Comparison of ENCODE assay signal across 1 cellular context in genomic region chr1:185367218-185367617, GRCh38.
TF ChIP-seq lines count a peak whose summit lies in the region.

No MANE protein-coding gene starts in this region.

TF ChIP-seq in K562, 482 proteins besides CTCF, POLR2A, EP300 and RAD21 (continued from another document):
- TF ChIP-seq MAFG (tag; conservative IDR thresholded peaks at IDR 0.05) (no peak), HMG20B (CRISPR knock-in tag; IDR thresholded peaks at IDR 0.05) (no peak), E2F5 (CRISPR knock-in tag; IDR thresholded peaks at IDR 0.05) (no peak), ZNF76 (CRISPR knock-in tag; IDR thresholded peaks at IDR 0.05; ENCODE audit: borderline replicate concordance) (no peak), SP2 (IDR thresholded peaks at IDR 0.05; ENCODE audit: extremely low read depth, low read depth, low read length, poor library complexity, severe bottlenecking) (no peak), ZFP30 (CRISPR knock-in tag; IDR thresholded peaks at IDR 0.05; ENCODE audit: borderline replicate concordance) (no peak)
- TF ChIP-seq, protein P1, sequence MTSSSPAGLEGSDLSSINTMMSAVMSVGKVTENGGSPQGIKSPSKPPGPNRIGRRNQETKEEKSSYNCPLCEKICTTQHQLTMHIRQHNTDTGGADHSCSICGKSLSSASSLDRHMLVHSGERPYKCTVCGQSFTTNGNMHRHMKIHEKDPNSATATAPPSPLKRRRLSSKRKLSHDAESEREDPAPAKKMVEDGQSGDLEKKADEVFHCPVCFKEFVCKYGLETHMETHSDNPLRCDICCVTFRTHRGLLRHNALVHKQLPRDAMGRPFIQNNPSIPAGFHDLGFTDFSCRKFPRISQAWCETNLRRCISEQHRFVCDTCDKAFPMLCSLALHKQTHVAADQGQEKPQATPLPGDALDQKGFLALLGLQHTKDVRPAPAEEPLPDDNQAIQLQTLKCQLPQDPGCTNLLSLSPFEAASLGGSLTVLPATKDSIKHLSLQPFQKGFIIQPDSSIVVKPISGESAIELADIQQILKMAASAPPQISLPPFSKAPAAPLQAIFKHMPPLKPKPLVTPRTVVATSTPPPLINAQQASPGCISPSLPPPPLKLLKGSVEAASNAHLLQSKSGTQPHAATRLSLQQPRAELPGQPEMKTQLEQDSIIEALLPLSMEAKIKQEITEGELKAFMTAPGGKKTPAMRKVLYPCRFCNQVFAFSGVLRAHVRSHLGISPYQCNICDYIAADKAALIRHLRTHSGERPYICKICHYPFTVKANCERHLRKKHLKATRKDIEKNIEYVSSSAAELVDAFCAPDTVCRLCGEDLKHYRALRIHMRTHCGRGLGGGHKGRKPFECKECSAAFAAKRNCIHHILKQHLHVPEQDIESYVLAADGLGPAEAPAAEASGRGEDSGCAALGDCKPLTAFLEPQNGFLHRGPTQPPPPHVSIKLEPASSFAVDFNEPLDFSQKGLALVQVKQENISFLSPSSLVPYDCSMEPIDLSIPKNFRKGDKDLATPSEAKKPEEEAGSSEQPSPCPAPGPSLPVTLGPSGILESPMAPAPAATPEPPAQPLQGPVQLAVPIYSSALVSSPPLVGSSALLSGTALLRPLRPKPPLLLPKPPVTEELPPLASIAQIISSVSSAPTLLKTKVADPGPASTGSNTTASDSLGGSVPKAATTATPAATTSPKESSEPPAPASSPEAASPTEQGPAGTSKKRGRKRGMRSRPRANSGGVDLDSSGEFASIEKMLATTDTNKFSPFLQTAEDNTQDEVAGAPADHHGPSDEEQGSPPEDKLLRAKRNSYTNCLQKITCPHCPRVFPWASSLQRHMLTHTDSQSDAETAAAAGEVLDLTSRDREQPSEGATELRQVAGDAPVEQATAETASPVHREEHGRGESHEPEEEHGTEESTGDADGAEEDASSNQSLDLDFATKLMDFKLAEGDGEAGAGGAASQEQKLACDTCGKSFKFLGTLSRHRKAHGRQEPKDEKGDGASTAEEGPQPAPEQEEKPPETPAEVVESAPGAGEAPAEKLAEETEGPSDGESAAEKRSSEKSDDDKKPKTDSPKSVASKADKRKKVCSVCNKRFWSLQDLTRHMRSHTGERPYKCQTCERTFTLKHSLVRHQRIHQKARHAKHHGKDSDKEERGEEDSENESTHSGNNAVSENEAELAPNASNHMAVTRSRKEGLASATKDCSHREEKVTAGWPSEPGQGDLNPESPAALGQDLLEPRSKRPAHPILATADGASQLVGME (CRISPR knock-in tag; IDR thresholded peaks at IDR 0.05) = no peak
